In genomic region chr14:38187475-38187874, GRCh38 we compare ENCODE assay signal across 1 cellular context.
TF ChIP-seq lines count a peak whose summit lies in the region.

No MANE protein-coding gene starts in this region.

TF ChIP-seq in H1, 55 proteins besides CTCF, POLR2A, EP300 and RAD21:
- TF ChIP-seq JUND (IDR thresholded peaks at IDR 0.05; ENCODE audit: low read length), result peak; percentile 59
- no peak for TF ChIP-seq SUZ12 (IDR thresholded peaks at IDR 0.05; ENCODE audit: low read length)
